ENCODE assay signal across 20 cellular contexts in genomic region chr12:48474497-48474896, GRCh38. TPM values are rescaled to one million over a fixed set of nuclear protein-coding genes. Genes with fewer than 3 reads are reported as not detected.
"Had no signal": no experiment of that assay in that cellular context is flagged by ENCODE, and none has a peak within 500 bp of the region (broad histone marks: within the 10 kb centered on the region; RNA-seq: fewer than 3 reads in every experiment).

No MANE protein-coding gene starts in this region.

RNA-seq across cellular contexts. Expression of gene ANP32D, which starts 2.1 kb away (rescaled TPM):
- total RNA-seq: dermis microvascular lymphatic vessel endothelial cell; endodermal cell; esophagus mucosa; esophagus squamous epithelium; gastrocnemius medialis; glomerular endothelial cell; kidney epithelial cell; left cardiac atrium; left lung; left ventricle myocardium superior; lower leg skin; lower lobe of right lung; lung microvascular endothelial cell; mesenteric fat pad; mucosa of descending colon; myocyte; naive thymus-derived CD8-positive, alpha-beta T cell had no signal
- polyA plus RNA-seq: heart right ventricle; keratinocyte; naive thymus-derived CD8-positive, alpha-beta T cell had no signal

RNA-seq across cellular contexts. Expression of gene C12orf54, which starts 7.8 kb away (rescaled TPM):
- total RNA-seq: dermis microvascular lymphatic vessel endothelial cell; endodermal cell; gastrocnemius medialis; glomerular endothelial cell; heart right ventricle; kidney epithelial cell; left cardiac atrium; left lung; left ventricle myocardium superior; lower leg skin; lung microvascular endothelial cell; mesenteric fat pad; myocyte; naive thymus-derived CD8-positive, alpha-beta T cell had no signal
- polyA plus RNA-seq: heart right ventricle; naive thymus-derived CD8-positive, alpha-beta T cell had no signal

RNA-seq across cellular contexts. Expression of gene OR8S1, which starts 50.9 kb away (rescaled TPM):
- total RNA-seq: dermis microvascular lymphatic vessel endothelial cell; endodermal cell; esophagus mucosa; esophagus squamous epithelium; gastrocnemius medialis; glomerular endothelial cell; heart right ventricle; kidney epithelial cell; left cardiac atrium; left lung; left ventricle myocardium superior; lower leg skin; lower lobe of right lung; lung microvascular endothelial cell; mesenteric fat pad; mesothelial cell of epicardium; mucosa of descending colon; myocyte; naive thymus-derived CD8-positive, alpha-beta T cell had no signal
- polyA plus RNA-seq: heart right ventricle; keratinocyte; naive thymus-derived CD8-positive, alpha-beta T cell had no signal
